26 cellular contexts compared by ENCODE assay signal in the genomic region with DNA sequence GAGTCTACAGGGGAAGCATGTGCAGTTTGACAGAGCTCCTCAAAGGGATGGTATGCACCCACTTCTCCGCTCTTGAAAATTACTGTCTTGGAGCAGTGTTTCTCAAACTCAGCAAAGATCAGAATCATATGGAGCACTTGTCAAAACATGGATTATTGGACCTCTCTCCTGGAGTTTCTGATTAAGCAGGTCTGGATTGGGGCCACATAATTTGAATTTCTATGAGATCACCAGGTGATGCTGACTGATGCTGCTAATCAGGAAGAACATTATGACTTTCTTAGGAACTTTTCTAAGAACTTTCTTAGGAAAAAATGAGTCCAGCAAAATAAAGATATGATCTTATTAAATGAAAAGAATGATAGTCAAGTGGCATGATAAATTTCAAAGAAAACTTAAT.
A peak's percentile ranks its signal among the peaks of the same experiment; 100 is the strongest.
DNase-seq lines count a peak whose midpoint lies in the region; ATAC-seq, FAIRE-seq and TF ChIP-seq lines count a peak whose summit lies in the region.
"Had no signal": no experiment of that assay in that cellular context is flagged by ENCODE, and none has a peak within 500 bp of the region (broad histone marks: within the 10 kb centered on the region; RNA-seq: fewer than 3 reads in every experiment).

No MANE protein-coding gene starts in this region.

- ATAC-seq in foreskin keratinocyte (peak; percentile 48), GM21390 (IDR thresholded peaks at IDR 0.05; ENCODE audit: unreplicated experiment) (no peak)
- ATAC-seq: GM12878 had no signal

- TF ChIP-seq CTCF in epithelial cell of esophagus (IDR thresholded peaks at IDR 0.05; ENCODE audit: insufficient read depth, low read depth, low read length, missing control alignments) (no peak), foreskin keratinocyte (conservative IDR thresholded peaks at IDR 0.05) (no peak)

- no peak overlapping the region for H3K4me3 ChIP-seq in epithelial cell of esophagus (ENCODE audit: low read length)
- H3K4me3 ChIP-seq: BLaER1, GM12878 had no signal

- H3K27ac ChIP-seq in foreskin keratinocyte: no peak overlapping the region
- H3K27ac ChIP-seq: BLaER1 had no signal

- H3K27me3 ChIP-seq in foreskin keratinocyte: no peaks in the 10 kb centered on the region
- H3K27me3 ChIP-seq: BE2C, BLaER1 had no signal

- no peaks in the 10 kb centered on the region for H3K4me1 ChIP-seq in foreskin keratinocyte
- H3K4me1 ChIP-seq: BE2C, BLaER1 had no signal

- no peak for DNase-seq in RCC 7860 (ENCODE audit: low spot score)
- peak; percentile 65 for DNase-seq in epithelial cell of esophagus (ENCODE audit: low read depth)
- DNase-seq in foreskin keratinocyte: peak in 1 of 2 donors; percentile 16
- DNase-seq in medulla oblongata (ENCODE audit: extremely low spot score): no peak
- no peak for DNase-seq in GM12892 (ENCODE audit: insufficient read length)
- DNase-seq in NCI-H2227 treated with DMSO at 0.1 percent for 48 hours (lab: John Stamatoyannopoulos, UW): no peak
- DNase-seq: 8988T; ACHN; BE2C; C1 segment of cervical spinal cord; CD4-positive, alpha-beta memory T cell; CD4-positive, CD25-positive, alpha-beta regulatory T cell; CD8-positive, alpha-beta memory T cell; COR-L47; DMS 273 treated with DMSO at 0.1 percent for 48 hours; DMS153; DMS53; DMS79; DND-41; EL; GDM1 had no signal

- no peak for TF ChIP-seq POLR2A in GM12892 (IDR thresholded peaks at IDR 0.05; ENCODE audit: low read depth, low read length)

- FAIRE-seq in RCC 7860 (lab: Jason Lieb, UNC): peak; percentile 2
- FAIRE-seq in GM12892 (lab: Jason Lieb, UNC): no peak
- FAIRE-seq: A204.1, GM12878, GM19239 had no signal
